9 cellular contexts compared by ENCODE assay signal in the genomic region with DNA sequence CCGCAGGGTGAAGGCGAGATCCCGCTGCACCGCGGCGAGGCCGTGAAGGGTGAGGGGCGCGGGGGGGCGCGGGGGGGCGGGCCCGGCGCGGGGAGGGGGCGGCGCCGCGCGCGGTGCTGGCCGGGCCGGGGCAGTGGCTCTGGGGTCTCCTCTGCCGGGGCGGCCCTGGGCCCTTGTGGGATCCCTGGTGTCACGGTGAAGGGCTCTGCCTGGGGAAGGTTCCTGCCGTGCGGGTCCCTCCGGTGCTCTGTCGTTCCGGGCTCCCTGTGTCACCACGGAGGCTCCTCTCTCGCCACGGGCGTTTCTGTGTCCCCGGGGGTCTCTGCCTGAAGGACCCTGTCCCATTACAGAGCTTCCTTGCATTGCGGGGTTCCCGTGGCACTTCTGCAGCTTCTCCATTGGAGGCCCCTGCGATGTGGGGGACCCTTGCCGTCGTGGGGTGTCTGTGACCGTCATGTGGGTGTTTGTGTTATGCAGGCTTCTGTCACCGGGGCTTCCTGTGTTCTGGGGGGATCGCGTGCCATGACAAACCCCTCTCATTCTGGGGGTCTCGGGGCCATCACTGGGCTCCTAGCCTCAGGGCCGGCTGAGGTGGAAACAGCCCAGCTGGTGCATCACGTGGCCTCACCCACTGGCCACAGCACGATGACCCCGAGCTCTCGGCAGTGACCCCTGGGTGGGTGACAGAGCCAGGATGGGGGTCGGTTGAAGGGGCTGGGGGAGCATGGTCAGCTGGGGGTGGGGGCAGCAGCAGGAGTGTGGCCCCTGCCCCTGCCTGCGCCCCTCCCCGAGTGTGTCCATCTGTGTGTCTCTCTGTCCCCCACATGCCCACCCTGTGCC. TPM values are rescaled to one million over a fixed set of nuclear protein-coding genes. Genes with fewer than 3 reads are reported as not detected.
DNase-seq lines count a peak whose midpoint lies in the region; ATAC-seq and TF ChIP-seq lines count a peak whose summit lies in the region.
"Had no signal": no experiment of that assay in that cellular context is flagged by ENCODE, and none has a peak within 500 bp of the region (broad histone marks: within the 10 kb centered on the region; RNA-seq: fewer than 3 reads in every experiment).

No MANE protein-coding gene starts in this region.

- no peaks in the 10 kb centered on the region for H3K36me3 Mint-ChIP-seq in CD14-positive monocyte

- TF ChIP-seq CTCF in CD14-positive monocyte (IDR thresholded peaks at IDR 0.05) (no peak), heart right ventricle (IDR thresholded peaks at IDR 0.05) (no peak), prostate gland (IDR thresholded peaks at IDR 0.05) (no peak)

- H3K27me3 ChIP-seq in adipocyte (replicated peaks; ENCODE audit: control insufficient read depth, insufficient read depth, low read length), result peaks cover 9% of the 10 kb centered on the region
- H3K27me3 ChIP-seq in heart right ventricle, result no peaks in the 10 kb centered on the region
- no peaks in the 10 kb centered on the region for H3K27me3 ChIP-seq in prostate gland (replicated peaks; ENCODE audit: insufficient read depth)

- peaks cover 3% of the 10 kb centered on the region for H3K4me1 Mint-ChIP-seq in CD14-positive monocyte

- H3K4me1 ChIP-seq in adipocyte (ENCODE audit: control insufficient read depth, insufficient read depth, low read length) (peaks cover 16% of the 10 kb centered on the region), heart right ventricle (peaks cover 19 to 95% (median 52%) of the 10 kb centered on the region in 9 donors), prostate gland (replicated peaks) (no peaks in the 10 kb centered on the region)

- WGBS in heart right ventricle, 2 donors, result 29 to 41% methylated on average over 33 to 54 of the region's 54 CpGs
- WGBS in prostate gland, result 29% methylated on average over 23 of the region's 54 CpGs

- peak overlapping the region; percentile 69 for H3K9ac ChIP-seq in adipocyte (ENCODE audit: low read length)

- no peak overlapping the region for H3K27ac Mint-ChIP-seq in CD14-positive monocyte

- H3K9me3 Mint-ChIP-seq in CD14-positive monocyte, result no peaks in the 10 kb centered on the region

- no peaks in the 10 kb centered on the region for H3K27me3 Mint-ChIP-seq in CD14-positive monocyte (ENCODE audit: low read depth in 3 of 3)

- H3K36me3 ChIP-seq in adipocyte (ENCODE audit: control insufficient read depth, insufficient read depth, low read length, severe bottlenecking) (no peaks in the 10 kb centered on the region), heart right ventricle (peaks cover 0 to 86% (median 0%) of the 10 kb centered on the region in 9 donors), prostate gland (no peaks in the 10 kb centered on the region)

- no peaks in the 10 kb centered on the region for H3K9me3 ChIP-seq in adipocyte (ENCODE audit: control insufficient read depth, low read length)
- no peaks in the 10 kb centered on the region for H3K9me3 ChIP-seq in heart right ventricle
- no peaks in the 10 kb centered on the region for H3K9me3 ChIP-seq in prostate gland

- DNase-seq in CD14-positive monocyte (ENCODE audit: low spot score) (peak; percentile 37), adipocyte (ENCODE audit: low read depth) (no peak), heart right ventricle (peak in 1 of 2 donors; percentile 6), prostate gland (ENCODE audit: low spot score) (no peak), dedifferentiated amniotic fluid mesenchymal stem cell (ENCODE audit: extremely low spot score) (no peak), hepatic stellate cell (ENCODE audit: low spot score) (no peak), iPS-NIHi7 (ENCODE audit: extremely low spot score) (no peak)

- H3K27ac ChIP-seq in heart right ventricle (peak overlapping the region in 7 of 10 donors; percentile 2 to 43 (median 17)), prostate gland (no peak overlapping the region)

- no peak for TF ChIP-seq POLR2A in prostate gland (IDR thresholded peaks at IDR 0.05)

- intact Hi-C loops in CD14-positive monocyte (cut with micrococcal nuclease), result no loop called here
- intact Hi-C loops in heart right ventricle (cut with DNase I), result loop anchor here in 2 of 10 donors (5.0 kb wide), 1 partner anchor 71 kb away; a partner anchor contains a TSS
- intact Hi-C loops in prostate gland (cut with DNase I), result no loop called here

- peak overlapping the region; percentile 78 for H3K4me3 ChIP-seq in adipocyte (ENCODE audit: low read length)
- peak overlapping the region in 8 of 10 donors; percentile 16 to 53 (median 37) for H3K4me3 ChIP-seq in heart right ventricle
- peak overlapping the region; percentile 47 to 50 for H3K4me3 ChIP-seq in prostate gland

- H3K4me3 Mint-ChIP-seq in CD14-positive monocyte, result no peak overlapping the region

- ATAC-seq in heart right ventricle (no peak), GM19455 (IDR thresholded peaks at IDR 0.05; ENCODE audit: unreplicated experiment) (no peak)

RNA-seq across cellular contexts. Expression of a gene that starts 25.3 kb away (rescaled TPM):
- polyA plus RNA-seq in CD14-positive monocyte (not detected), heart right ventricle (10 to 100 TPM; 14.3 to 59.8 TPM)
- total RNA-seq in heart right ventricle (10 to 100 TPM; 19.9 to 36.9 (median 24.7) TPM), prostate gland (10 to 100 TPM in 1 of 2 donors, 1 to 10 TPM in 1; 9.1 to 18.3 TPM)

RNA-seq across cellular contexts. Expression of a gene that starts 40.1 kb away (rescaled TPM):
- polyA plus RNA-seq in CD14-positive monocyte, result not detected
- total RNA-seq in heart right ventricle, result 1 to 10 TPM in 1 of 10 donors, under 1 TPM in 8, not detected in 1; 0.28 to 1.1 (median 0.50) TPM
- under 1 TPM; 0.13 to 0.66 TPM for polyA plus RNA-seq in heart right ventricle
- 10 to 100 TPM in 1 of 2 donors, not detected in 1; 13.1 TPM for total RNA-seq in prostate gland
- total RNA-seq: M059J had no signal

Comparison
In these comparisons a context has a peak if more than half of its experiments do, and no peak if none do; other contexts are left out.
1. H3K27ac ChIP-seq: peak in heart right ventricle (7 of 10); none in prostate gland (0 of 2).
2. Peak in every context shown above with its lines, with median percentiles within 50 percentile points of each other: H3K4me3 ChIP-seq.